Comparison of ENCODE assay signal across 17 cellular contexts in genomic region chr12:11071414-11071813, GRCh38. TPM values are rescaled to one million over a fixed set of nuclear protein-coding genes. Genes with fewer than 3 reads are reported as not detected.
"Had no signal": no experiment of that assay in that cellular context is flagged by ENCODE, and none has a peak within 500 bp of the region (broad histone marks: within the 10 kb centered on the region; RNA-seq: fewer than 3 reads in every experiment).

No MANE protein-coding gene starts in this region.

- H2AFZ ChIP-seq: parathyroid adenoma had no signal

- H3K27ac ChIP-seq: parathyroid adenoma, upper lobe of right lung, WERI-Rb-1 had no signal

- H3K36me3 ChIP-seq: upper lobe of right lung, WERI-Rb-1 had no signal

- DNase-seq: activated CD4-positive, alpha-beta T cell treated with anti-CD3 and anti-CD28 coated beads, Interleukin-2, amount 50 U/mL, for 4 hours; activated effector memory CD4-positive, alpha-beta T cell treated with anti-CD3 and anti-CD28 coated beads, Interleukin-2, amount 50 U/mL, for 16 hours; activated naive CD4-positive, alpha-beta T cell treated with anti-CD3 and anti-CD28 coated beads, Interleukin-2, amount 50 U/mL, for 16 hours; activated T-cell treated with anti-CD3 and anti-CD28 coated beads, Interleukin-2, amount 50 U/mL, for 72 hours; effector memory CD8-positive, alpha-beta T cell; kidney glomerular epithelial cell; left ventricle myocardium superior; stimulated activated CD4-positive, alpha-beta T cell treated with anti-CD3 and anti-CD28 coated beads, Interleukin-4, amount 100 ng/mL, for 24 hours; upper lobe of right lung; WERI-Rb-1 had no signal

- FAIRE-seq: bronchial epithelial cell had no signal

- H3K27me3 ChIP-seq: upper lobe of right lung had no signal

- H3K9ac ChIP-seq: parathyroid adenoma had no signal

- ATAC-seq: activated T-cell treated with anti-CD3 and anti-CD28 coated beads, Interleukin-2, amount 50 U/mL, for 72 hours; effector memory CD8-positive, alpha-beta T cell; left ventricle myocardium superior; natural killer cell treated with Interleukin-12 subunit alpha and Interleukin-12 subunit beta and Interleukin-15 and Interleukin-18, amount 100 ng/mL, for 72 hours; sciatic nerve; stimulated activated effector memory CD8-positive, alpha-beta T cell treated with anti-CD3 and anti-CD28 coated beads, Interleukin-12 subunit alpha, Interleukin-12 subunit beta, amount 100 ng/mL, for 72 hours; upper lobe of right lung had no signal

- H3K79me2 ChIP-seq: parathyroid adenoma had no signal

- H3K9me3 ChIP-seq: upper lobe of right lung had no signal

- H3K4me1 ChIP-seq: parathyroid adenoma, upper lobe of right lung had no signal

- H3K4me2 ChIP-seq: smooth muscle cell had no signal

- H3K4me3 ChIP-seq: smooth muscle cell, upper lobe of right lung had no signal

RNA-seq across cellular contexts. Expression of gene TAS2R46, which starts 9.3 kb away (rescaled TPM):
- polyA plus RNA-seq: smooth muscle cell had no signal

RNA-seq across cellular contexts. Expression of gene TAS2R43, which starts 20.7 kb away (rescaled TPM):
- total RNA-seq: activated CD8-positive, alpha-beta memory T cell treated with anti-CD3 and anti-CD28 coated beads for 36 hours; left ventricle myocardium superior; upper lobe of right lung had no signal

RNA-seq across cellular contexts. Expression of gene TAS2R31, which starts 40.2 kb away (rescaled TPM):
- polyA plus RNA-seq: smooth muscle cell had no signal
